In the genomic region with DNA sequence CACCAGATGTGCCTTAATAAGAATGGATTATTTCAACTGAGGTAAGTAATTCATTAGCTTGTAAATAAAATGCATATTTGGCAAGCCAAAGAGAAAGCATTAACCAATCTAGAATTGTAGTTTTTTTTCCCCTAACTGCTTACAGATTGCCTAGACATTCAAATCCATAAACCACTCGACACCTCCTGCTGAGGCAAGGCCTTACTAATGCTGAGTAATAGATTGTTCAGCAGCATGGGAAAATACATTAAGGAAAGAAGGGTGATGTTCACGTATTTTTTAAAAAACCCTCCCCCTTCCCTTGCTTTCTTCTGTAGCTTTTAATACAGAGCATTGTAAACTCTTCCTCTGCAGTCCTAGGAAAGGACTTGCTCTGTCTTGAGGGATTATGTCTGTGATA, we compare ENCODE assay signal across 21 cellular contexts. TPM values are rescaled to one million over a fixed set of nuclear protein-coding genes. Genes with fewer than 3 reads are reported as not detected.
DNase-seq lines count a peak whose midpoint lies in the region; ATAC-seq lines count a peak whose summit lies in the region.
"Had no signal": no experiment of that assay in that cellular context is flagged by ENCODE, and none has a peak within 500 bp of the region (broad histone marks: within the 10 kb centered on the region; RNA-seq: fewer than 3 reads in every experiment).

No MANE protein-coding gene starts in this region.

- no peak overlapping the region for H4K5ac ChIP-seq in mesendoderm (ENCODE audit: low read length)

- in situ Hi-C loops in GM23248 (cut with MboI): no loop called here

- ATAC-seq in GM19452 (IDR thresholded peaks at IDR 0.05; ENCODE audit: unreplicated experiment) (no peak), HG02885 (IDR thresholded peaks at IDR 0.05; ENCODE audit: poor library complexity, unreplicated experiment) (no peak)
- ATAC-seq: effector memory CD8-positive, alpha-beta T cell; K562; left ventricle myocardium superior had no signal

- H3K4ac ChIP-seq in mesendoderm (ENCODE audit: low read depth, low read length): no peak overlapping the region

- H4K8ac ChIP-seq in mesendoderm (ENCODE audit: low read depth, low read length): no peak overlapping the region

- H3K79me2 ChIP-seq in GM23248 (ENCODE audit: insufficient read depth) (no peaks in the 10 kb centered on the region), mesendoderm (ENCODE audit: control insufficient read depth, insufficient read depth, low read length) (no peaks in the 10 kb centered on the region)

- H3K27me3 ChIP-seq in GM23248 (replicated peaks; ENCODE audit: insufficient read depth) (peaks cover 6% of the 10 kb centered on the region; the same call in 1 of the 2 replicates), mesendoderm (ENCODE audit: insufficient read depth, low read length, poor library complexity) (no peaks in the 10 kb centered on the region)
- H3K27me3 ChIP-seq: BLaER1 treated with 17β-estradiol and CSF1 and Interleukin-3, amounts not matched to agents 10 nM and 100 nM; Peyer's patch had no signal

- no peak overlapping the region for H2AFZ ChIP-seq in GM23248

- 0% methylated on average over 2 of the region's 2 CpGs for WGBS in GM23248 (ENCODE audit: low coverage in 1 of 2, low lambda C conversion rate in 2 of 2, missing lambda C conversion rate in 2 of 2), 2 experiments
- WGBS in mesendoderm (ENCODE audit: extremely low coverage, insufficient coverage, low lambda C conversion rate): no CpG with 5 or more reads among the region's 2 CpGs

- no peak overlapping the region for H3K18ac ChIP-seq in mesendoderm (ENCODE audit: low read length)

- no peak overlapping the region for H2BK120ac ChIP-seq in mesendoderm (ENCODE audit: low read depth, low read length)

- H3K4me1 ChIP-seq in GM23248 (ENCODE audit: insufficient read depth) (peaks cover 9% of the 10 kb centered on the region), mesendoderm (ENCODE audit: control insufficient read depth, low read depth, low read length) (no peaks in the 10 kb centered on the region)
- H3K4me1 ChIP-seq: BLaER1 treated with 17β-estradiol and CSF1 and Interleukin-3, amounts not matched to agents 10 nM and 100 nM; Peyer's patch had no signal

- peak; percentile 73 for DNase-seq in GM23248
- peak; percentile 25 for DNase-seq in NCI-H128 (lab: John Stamatoyannopoulos, UW; ENCODE audit: unreplicated experiment)
- peak; percentile 72 for DNase-seq in brain pericyte (ENCODE audit: low read depth, low spot score)
- DNase-seq in mesendoderm: peak; percentile 20
- no peak for DNase-seq in stimulated activated CD4-positive, alpha-beta T cell treated with anti-CD3 and anti-CD28 coated beads, Interleukin-2, amount 100 ng/mL, for 24 hours
- DNase-seq: activated CD4-positive, alpha-beta T cell treated with anti-CD3 and anti-CD28 coated beads, Interleukin-2, amount 50 U/mL, for 48 hours; activated naive CD8-positive, alpha-beta T cell treated with anti-CD3 and anti-CD28 coated beads for 36 hours; activated T-cell treated with anti-CD3 and anti-CD28 coated beads, Interleukin-2, amount 50 U/mL, for 48 hours; DMS153; effector memory CD8-positive, alpha-beta T cell; left ventricle myocardium superior; NCI-H1092 treated with DMSO at 0.1 percent for 48 hours; NCI-H526 treated with DMSO at 0.1 percent for 48 hours; Peyer's patch; posterior cingulate gyrus had no signal

- no peaks in the 10 kb centered on the region; the same call in 1 of the 2 replicates for H3F3A ChIP-seq in GM23248 (ENCODE audit: insufficient read depth)

- no peak overlapping the region for H3K9ac ChIP-seq in GM23248
- H3K9ac ChIP-seq in mesendoderm (ENCODE audit: low read length): no peak overlapping the region
- H3K9ac ChIP-seq: BLaER1 treated with 17β-estradiol and CSF1 and Interleukin-3, amounts not matched to agents 10 nM and 100 nM had no signal

- H3K9me2 ChIP-seq in GM23248 (ENCODE audit: insufficient read depth): no peaks in the 10 kb centered on the region

- H3K79me1 ChIP-seq in mesendoderm (ENCODE audit: low read length): no peaks in the 10 kb centered on the region

- no peak overlapping the region for H3K23ac ChIP-seq in mesendoderm (ENCODE audit: low read length)

- no peak overlapping the region for H2BK5ac ChIP-seq in mesendoderm (ENCODE audit: low read length)

- no peaks in the 10 kb centered on the region for H4K20me1 ChIP-seq in GM23248 (ENCODE audit: insufficient read depth)
- H4K20me1 ChIP-seq: BLaER1 treated with 17β-estradiol and CSF1 and Interleukin-3, amounts not matched to agents 10 nM and 100 nM had no signal

- H3K27ac ChIP-seq in GM23248 (no peak overlapping the region), mesendoderm (ENCODE audit: low read depth, low read length) (no peak overlapping the region)
- H3K27ac ChIP-seq: BLaER1 treated with 17β-estradiol and CSF1 and Interleukin-3, amounts not matched to agents 10 nM and 100 nM; Peyer's patch had no signal

- H3K36me3 ChIP-seq in GM23248 (ENCODE audit: low read depth) (no peaks in the 10 kb centered on the region), mesendoderm (ENCODE audit: control insufficient read depth, insufficient read depth, low read length) (no peaks in the 10 kb centered on the region)
- H3K36me3 ChIP-seq: BLaER1 treated with 17β-estradiol and CSF1 and Interleukin-3, amounts not matched to agents 10 nM and 100 nM; Peyer's patch had no signal

- H3K9me3 ChIP-seq in GM23248 (ENCODE audit: low read depth): no peaks in the 10 kb centered on the region
- H3K9me3 ChIP-seq: BLaER1 treated with 17β-estradiol and CSF1 and Interleukin-3, amounts not matched to agents 10 nM and 100 nM; Peyer's patch had no signal

- H3K4me3 ChIP-seq in GM23248 (no peak overlapping the region), mesendoderm (ENCODE audit: low read length) (no peak overlapping the region)
- H3K4me3 ChIP-seq: BLaER1 treated with 17β-estradiol and CSF1 and Interleukin-3, amounts not matched to agents 10 nM and 100 nM; K562; Peyer's patch had no signal

- no peak overlapping the region for H2BK15ac ChIP-seq in mesendoderm (replicated peaks; ENCODE audit: low read depth)

- H3K4me2 ChIP-seq in GM23248 (ENCODE audit: unreplicated experiment) (no peak overlapping the region), mesendoderm (ENCODE audit: low read length) (no peak overlapping the region)
- H3K4me2 ChIP-seq: BLaER1 treated with 17β-estradiol and CSF1 and Interleukin-3, amounts not matched to agents 10 nM and 100 nM had no signal

- H2AK5ac ChIP-seq in mesendoderm (ENCODE audit: low read length): no peak overlapping the region

- H3K56ac ChIP-seq in mesendoderm (ENCODE audit: low read length): no peak overlapping the region

RNA-seq across cellular contexts. Expression of a gene that starts 17.0 kb away (rescaled TPM):
- total RNA-seq in GM23248 (2014; rRNA removed; shearing (Covaris generic)): not detected in 2 replicates
- polyA plus RNA-seq in GM23248 (2016; fragmentation: Nextera tagmentation; extraction: Ambion mirVana): not detected in 2 replicates
- polyA plus RNA-seq in mesendoderm (2013, experiment 1 of 2): not detected
- polyA plus RNA-seq in mesendoderm (2013, experiment 2 of 2): not detected
- total RNA-seq: activated naive CD8-positive, alpha-beta T cell treated with anti-CD3 and anti-CD28 coated beads for 36 hours; frontal cortex; K562; left ventricle myocardium superior; myocyte; Peyer's patch had no signal
- polyA plus RNA-seq: K562 had no signal

Comparison
In these comparisons a context has a peak if more than half of its experiments do, and no peak if none do; other contexts are left out.
1. DNase-seq: peak in GM23248 (single experiment), NCI-H128 (single experiment), brain pericyte (single experiment) and mesendoderm (single experiment); none in stimulated activated CD4-positive, alpha-beta T cell treated with anti-CD3 and anti-CD28 coated beads, Interleukin-2, amount 100 ng/mL, for 24 hours (0 of 2).